18 cellular contexts compared by ENCODE assay signal in genomic region chr9:24487250-24487861, GRCh38. TPM values are rescaled to one million over a fixed set of nuclear protein-coding genes. Genes with fewer than 3 reads are reported as not detected.
"Had no signal": no experiment of that assay in that cellular context is flagged by ENCODE, and none has a peak within 500 bp of the region (broad histone marks: within the 10 kb centered on the region; RNA-seq: fewer than 3 reads in every experiment).

No MANE protein-coding gene starts in this region.

- H3K27ac ChIP-seq: dorsolateral prefrontal cortex, foreskin keratinocyte, neutrophil, parathyroid adenoma had no signal

- H3K4me1 ChIP-seq: foreskin keratinocyte, parathyroid adenoma had no signal

- H3K36me3 ChIP-seq: neutrophil had no signal

- H3K4me2 ChIP-seq: SK-N-SH had no signal

- H3K27me3 Mint-ChIP-seq: activated naive CD8-positive, alpha-beta T cell treated with anti-CD3 and anti-CD28 coated beads, Interleukin-2, amount 50 U/mL, for 24 hours; stimulated activated naive B cell treated with anti-CD40 and anti-IgM and Interleukin-4, amounts not matched to agents 10 μg/mL and 1 μg/mL and 100 μg/mL, for 72 hours; T-cell; type B pancreatic cell had no signal

- H3K27me3 ChIP-seq: dorsolateral prefrontal cortex, foreskin keratinocyte, neutrophil had no signal

- ATAC-seq: activated naive CD8-positive, alpha-beta T cell treated with anti-CD3 and anti-CD28 coated beads, Interleukin-2, amount 50 U/mL, for 24 hours; foreskin keratinocyte; stimulated activated naive B cell treated with anti-CD40 and anti-IgM and Interleukin-4, amounts not matched to agents 10 μg/mL and 1 μg/mL and 100 μg/mL, for 72 hours; T-cell had no signal

- H3K79me2 ChIP-seq: parathyroid adenoma had no signal

- H3K4me3 ChIP-seq: dorsolateral prefrontal cortex, lung had no signal

- H3K4me1 Mint-ChIP-seq: activated naive CD8-positive, alpha-beta T cell treated with anti-CD3 and anti-CD28 coated beads, Interleukin-2, amount 50 U/mL, for 24 hours; stimulated activated naive B cell treated with anti-CD40 and anti-IgM and Interleukin-4, amounts not matched to agents 10 μg/mL and 1 μg/mL and 100 μg/mL, for 72 hours; T-cell had no signal

- H2AFZ ChIP-seq: parathyroid adenoma had no signal

- H3K9me3 Mint-ChIP-seq: type B pancreatic cell had no signal

- DNase-seq: activated CD4-positive, alpha-beta T cell treated with anti-CD3 and anti-CD28 coated beads, Interleukin-2, amount 50 U/mL, for 48 hours; activated naive CD4-positive, alpha-beta T cell treated with anti-CD3 and anti-CD28 coated beads for 36 hours; activated naive CD8-positive, alpha-beta T cell treated with anti-CD3 and anti-CD28 coated beads, Interleukin-2, amount 50 U/mL, for 24 hours; activated T-cell treated with anti-CD3 and anti-CD28 coated beads, Interleukin-2, amount 50 U/mL, for 1 hour; dorsolateral prefrontal cortex; foreskin keratinocyte; SK-N-SH; stimulated activated CD4-positive, alpha-beta T cell treated with anti-CD3 and anti-CD28 coated beads, Interleukin-2, amount 100 ng/mL, for 48 hours; stimulated activated naive B cell treated with anti-CD40 and anti-IgM and Interleukin-4, amounts not matched to agents 10 μg/mL and 1 μg/mL and 100 μg/mL, for 72 hours; T-cell had no signal

- H3K4me3 Mint-ChIP-seq: activated naive CD4-positive, alpha-beta T cell treated with anti-CD3 and anti-CD28 coated beads for 36 hours; activated naive CD8-positive, alpha-beta T cell treated with anti-CD3 and anti-CD28 coated beads, Interleukin-2, amount 50 U/mL, for 24 hours; stimulated activated naive B cell treated with anti-CD40 and anti-IgM and Interleukin-4, amounts not matched to agents 10 μg/mL and 1 μg/mL and 100 μg/mL, for 72 hours; T-cell; type B pancreatic cell had no signal

- H3K9ac ChIP-seq: parathyroid adenoma, SK-N-SH had no signal

- H3K36me3 Mint-ChIP-seq: stimulated activated naive B cell treated with anti-CD40 and anti-IgM and Interleukin-4, amounts not matched to agents 10 μg/mL and 1 μg/mL and 100 μg/mL, for 72 hours; T-cell; type B pancreatic cell had no signal

- H3K27ac Mint-ChIP-seq: activated naive CD4-positive, alpha-beta T cell treated with anti-CD3 and anti-CD28 coated beads for 36 hours; activated naive CD8-positive, alpha-beta T cell treated with anti-CD3 and anti-CD28 coated beads, Interleukin-2, amount 50 U/mL, for 24 hours; activated T-helper 2 cell treated with anti-CD3 and anti-CD28 coated beads, Interferon-gamma antibody, Interleukin-2, Interleukin-4, amounts not matched to agents 10 μg/mL and 5 μg/mL and 100 μg/mL, durations not matched to agents 14 hours and 24 hours and 36 hours; stimulated activated naive B cell treated with anti-CD40 and anti-IgM and Interleukin-4, amounts not matched to agents 10 μg/mL and 1 μg/mL and 100 μg/mL, for 72 hours; T-cell; type B pancreatic cell had no signal

- H3K9me2 ChIP-seq: SK-N-SH had no signal

RNA-seq across cellular contexts. Expression of gene IZUMO3, which starts 58.3 kb away (rescaled TPM):
- total RNA-seq: activated naive CD4-positive, alpha-beta T cell treated with anti-CD3 and anti-CD28 coated beads for 36 hours; activated T-helper 2 cell treated with anti-CD3 and anti-CD28 coated beads, Interferon-gamma antibody, Interleukin-2, Interleukin-4, amounts not matched to agents 10 μg/mL and 5 μg/mL and 100 μg/mL, durations not matched to agents 14 hours and 24 hours and 36 hours; astrocyte; dorsolateral prefrontal cortex; foreskin keratinocyte; lung; subcutaneous adipose tissue; T-cell had no signal
- polyA plus RNA-seq: esophagus, foreskin keratinocyte, lung, SK-N-SH had no signal
